In the genomic region with DNA sequence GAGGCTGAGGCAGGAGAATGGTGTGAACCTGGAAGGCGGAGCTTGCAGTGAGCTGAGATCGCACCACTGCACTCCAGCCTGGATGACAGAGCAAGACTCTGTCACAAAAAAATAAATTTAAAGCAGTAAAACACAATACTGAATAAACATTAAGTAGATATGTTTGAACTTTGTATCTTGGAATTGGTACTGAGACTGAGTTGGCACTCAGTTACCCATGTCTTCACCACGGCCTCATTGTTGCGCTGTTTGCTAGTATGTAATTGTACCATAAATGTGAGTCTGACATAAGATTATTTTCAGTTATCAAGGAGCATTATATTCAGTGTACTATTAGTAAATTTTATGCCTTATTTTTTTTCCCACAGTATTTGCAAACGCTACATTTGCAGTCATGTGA, we compare ENCODE assay signal across 7 cellular contexts. TPM values are rescaled to one million over a fixed set of nuclear protein-coding genes. Genes with fewer than 3 reads are reported as not detected.
"Had no signal": no experiment of that assay in that cellular context is flagged by ENCODE, and none has a peak within 500 bp of the region (broad histone marks: within the 10 kb centered on the region; RNA-seq: fewer than 3 reads in every experiment).

No MANE protein-coding gene starts in this region.

RNA-seq across cellular contexts. Expression of a gene that starts 24.1 kb away (rescaled TPM):
- total RNA-seq: GM23248, GM23338, H1, H4, H7, H9, HFFc6 had no signal
- polyA plus RNA-seq: GM23248, H1 had no signal
